8 cellular contexts compared by ENCODE assay signal in genomic region chr15:64681424-64682024, GRCh38.
A peak's percentile ranks its signal among the peaks of the same experiment; 100 is the strongest.
DNase-seq lines count a peak whose midpoint lies in the region; ATAC-seq, FAIRE-seq and TF ChIP-seq lines count a peak whose summit lies in the region.

No MANE protein-coding gene starts in this region.

- intact Hi-C loops in body of pancreas (cut with DNase I) (loop anchor here (10.0 kb wide), 1 partner anchor 257 kb away; no protein-coding TSS in a partner anchor), thyroid gland (cut with DNase I) (loop anchor here (5.0 kb wide), 1 partner anchor 254 kb away; no protein-coding TSS in a partner anchor)

- ATAC-seq in body of pancreas (peak; percentile 88), GM21360 (IDR thresholded peaks at IDR 0.05; ENCODE audit: unreplicated experiment) (no peak)

- H3K27ac ChIP-seq in body of pancreas (no peak overlapping the region), thyroid gland (peak overlapping the region in 2 of 3 donors; percentile 51 to 63)

- TF ChIP-seq CTCF in body of pancreas (IDR thresholded peaks at IDR 0.05) (peak; percentile 65 to 98 (median 92)), thyroid gland (IDR thresholded peaks at IDR 0.05) (peak; percentile 53 to 100 (median 92))

- H3K4me1 ChIP-seq in body of pancreas (no peaks in the 10 kb centered on the region), thyroid gland (peaks cover 0 to 6% of the 10 kb centered on the region in 2 donors)

- H3K9me3 ChIP-seq in body of pancreas = no peaks in the 10 kb centered on the region
- no peaks in the 10 kb centered on the region for H3K9me3 ChIP-seq in thyroid gland

- TF ChIP-seq POLR2A in H54 (IDR thresholded peaks at IDR 0.05; ENCODE audit: low read depth, low read length) (no peak), body of pancreas (IDR thresholded peaks at IDR 0.05) (no peak), thyroid gland (IDR thresholded peaks at IDR 0.05) (no peak)

- peaks cover 0 to 26% of the 10 kb centered on the region in 2 donors for H3K36me3 ChIP-seq in body of pancreas (replicated peaks in 1 of 2; ENCODE audit: insufficient read depth in 1 of 2, low read depth in 2 of 2)
- peaks cover 24 to 38% of the 10 kb centered on the region in 2 donors for H3K36me3 ChIP-seq in thyroid gland

- WGBS in body of pancreas, 2 donors = 46 to 53% methylated on average over 6 to 9 of the region's 9 CpGs
- WGBS in thyroid gland, 2 donors = 42 to 55% methylated on average over 9 of the region's 9 CpGs

- H3K27me3 ChIP-seq in body of pancreas = no peaks in the 10 kb centered on the region
- no peaks in the 10 kb centered on the region for H3K27me3 ChIP-seq in thyroid gland

- DNase-seq in CD1c-positive myeloid dendritic cell (ENCODE audit: extremely low spot score) = peak; percentile 35
- peak; percentile 52 for DNase-seq in H54 (ENCODE audit: insufficient read length, low spot score)
- DNase-seq in NCI-H526 treated with DMSO at 0.1 percent for 48 hours (lab: John Stamatoyannopoulos, UW) = peak; percentile 72
- peak; percentile 57 to 76 (median 62) for DNase-seq in body of pancreas
- peak; percentile 56 for DNase-seq in iris pigment epithelial cell (ENCODE audit: low read depth)
- DNase-seq in thyroid gland = peak; percentile 84 to 88
- DNase-seq in NCI-H128 (lab: John Stamatoyannopoulos, UW; ENCODE audit: unreplicated experiment) = no peak

- no peak for FAIRE-seq in H54 (lab: Jason Lieb, UNC)

- H3K4me3 ChIP-seq in body of pancreas (no peak overlapping the region), thyroid gland (replicated peaks in 1 of 3) (no peak overlapping the region)

Comparison
In these comparisons a context has a peak if more than half of its experiments do, and no peak if none do; other contexts are left out.
1. H3K27ac ChIP-seq: peak in thyroid gland (2 of 3); none in body of pancreas (0 of 4).